ENCODE assay signal across 8 cellular contexts in genomic region chr9:100011062-100011681, GRCh38.
A peak's percentile ranks its signal among the peaks of the same experiment; 100 is the strongest.
DNase-seq lines count a peak whose midpoint lies in the region; ATAC-seq and TF ChIP-seq lines count a peak whose summit lies in the region.
"Had no signal": no experiment of that assay in that cellular context is flagged by ENCODE, and none has a peak within 500 bp of the region (broad histone marks: within the 10 kb centered on the region; RNA-seq: fewer than 3 reads in every experiment).

No MANE protein-coding gene starts in this region.

- TF ChIP-seq CTCF in RWPE1 (conservative IDR thresholded peaks at IDR 0.05; ENCODE audit: low read depth) (peak; percentile 63), choroid plexus epithelial cell (conservative IDR thresholded peaks at IDR 0.05; ENCODE audit: low read depth, low read length) (peak; percentile 64)

- peaks cover 24 to 48% of the 10 kb centered on the region in 2 donors for H3K36me3 Mint-ChIP-seq in naive B cell

- ATAC-seq in naive B cell (ENCODE audit: low read depth in 2 of 2) (peak; percentile 38 to 53), HG02588 (IDR thresholded peaks at IDR 0.05; ENCODE audit: unreplicated experiment) (no peak)

- H3K27ac ChIP-seq in RWPE1, result no peak overlapping the region

- H3K4me3 ChIP-seq in Jurkat, Clone E6-1 (ENCODE audit: low read length), result no peak overlapping the region
- H3K4me3 ChIP-seq in choroid plexus epithelial cell (ENCODE audit: low read depth, low read length), result no peak overlapping the region

- DNase-seq in ELR (ENCODE audit: low read depth) (peak; percentile 65), RWPE1 (ENCODE audit: low spot score) (peak; percentile 48), choroid plexus epithelial cell (ENCODE audit: low read depth) (peak; percentile 85), naive B cell (peak; percentile 37), NCI-H1436 (lab: John Stamatoyannopoulos, UW) (no peak)
- peak; percentile 44 for DNase-seq in Jurkat, Clone E6-1 (ENCODE audit: low read depth, low spot score)

- POLR2A ChIA-PET in RWPE1 (lab: Yijun Ruan, JAX; ENCODE audit: low non-redundant PET), result no interaction called here

- peaks cover 0 to 8% (median 6%) of the 10 kb centered on the region in 3 donors for H3K4me1 Mint-ChIP-seq in naive B cell
- H3K4me1 Mint-ChIP-seq: activated naive CD4-positive, alpha-beta T cell treated with anti-CD3 and anti-CD28 coated beads, Interleukin-2, amount 50 U/mL, for 24 hours had no signal

- H3K9me3 Mint-ChIP-seq in naive B cell, result peaks cover 2 to 9% (median 6%) of the 10 kb centered on the region in 7 donors
- H3K9me3 Mint-ChIP-seq: activated naive CD4-positive, alpha-beta T cell treated with anti-CD3 and anti-CD28 coated beads, Interleukin-2, amount 50 U/mL, for 24 hours had no signal

- no peaks in the 10 kb centered on the region for H3K27me3 Mint-ChIP-seq in naive B cell
- H3K27me3 Mint-ChIP-seq: activated naive CD4-positive, alpha-beta T cell treated with anti-CD3 and anti-CD28 coated beads, Interleukin-2, amount 50 U/mL, for 24 hours had no signal

- H3K27ac Mint-ChIP-seq in naive B cell, result no peak overlapping the region
- H3K27ac Mint-ChIP-seq: activated naive CD4-positive, alpha-beta T cell treated with anti-CD3 and anti-CD28 coated beads, Interleukin-2, amount 50 U/mL, for 24 hours had no signal

- no peak overlapping the region for H3K4me3 Mint-ChIP-seq in naive B cell
- H3K4me3 Mint-ChIP-seq: activated naive CD4-positive, alpha-beta T cell treated with anti-CD3 and anti-CD28 coated beads, Interleukin-2, amount 50 U/mL, for 24 hours had no signal

- CTCF ChIA-PET in RWPE1 (lab: Yijun Ruan, JAX), result interaction anchor here (0.6 kb wide), 2 partner anchors 55 to 271 kb away, joined by 3 to 6 read pairs; no protein-coding TSS in a partner anchor
